ENCODE assay signal across 8 cellular contexts in genomic region chr12:22687677-22688076, GRCh38.
DNase-seq lines count a peak whose midpoint lies in the region; ATAC-seq and TF ChIP-seq lines count a peak whose summit lies in the region.

No MANE protein-coding gene starts in this region.

- TF ChIP-seq POLR2A in IMR-90 (IDR thresholded peaks at IDR 0.05; ENCODE audit: low read depth, low read length) (no peak), vagina (IDR thresholded peaks at IDR 0.05) (no peak)

- H3K79me1 ChIP-seq in IMR-90 (ENCODE audit: low read depth in 1 of 2, low read length in 2 of 2) = no peaks in the 10 kb centered on the region; a peak in 1 of 4 replicates

- POLR2A ChIA-PET in IMR-90 (lab: Charles Lee; ENCODE audit: unreplicated experiment) = interaction anchor here (0.6 kb wide), 1 partner anchor 160 kb away, joined by 3 read pairs; no protein-coding TSS in a partner anchor

- no peaks in the 10 kb centered on the region for H4K20me1 ChIP-seq in IMR-90 (ENCODE audit: insufficient read depth, low read length)

- no peak overlapping the region; the same call in 2 of the 3 replicates for H2BK15ac ChIP-seq in IMR-90 (ENCODE audit: low read depth, low read length)

- H3K4me2 ChIP-seq in IMR-90 (ENCODE audit: low read depth, low read length) = peak overlapping the region; percentile 61; the same call in 1 of the 2 replicates

- H3K4me1 ChIP-seq in IMR-90 (ENCODE audit: control insufficient read depth, insufficient read depth, low read length) (no peaks in the 10 kb centered on the region), vagina (no peaks in the 10 kb centered on the region)

- no peak overlapping the region for H2AK5ac ChIP-seq in IMR-90 (ENCODE audit: low read depth, low read length)

- H2BK120ac ChIP-seq in IMR-90 (ENCODE audit: low read depth, low read length) = no peak overlapping the region; the same call in 1 of the 2 replicates

- no peak overlapping the region for H3K27ac ChIP-seq in IMR-90 (ENCODE audit: insufficient read depth, low read length)
- no peak overlapping the region for H3K27ac ChIP-seq in vagina

- H3K9ac ChIP-seq in IMR-90 (ENCODE audit: low read depth, low read length) = no peak overlapping the region

- H3K56ac ChIP-seq in IMR-90 (ENCODE audit: extremely low read depth, insufficient read depth, low read length) = no peak overlapping the region

- TF ChIP-seq RAD21 in IMR-90 (IDR thresholded peaks at IDR 0.05; ENCODE audit: low read length) = no peak

- H3K23ac ChIP-seq in IMR-90 (ENCODE audit: low read depth, low read length) = peak overlapping the region; percentile 21; the same call in 1 of the 2 replicates

- CTCF ChIA-PET in IMR-90 (lab: Yijun Ruan, JAX) = no interaction called here

- ATAC-seq in GM21528 (IDR thresholded peaks at IDR 0.05; ENCODE audit: low FRiP score, unreplicated experiment) (peak; percentile 67), IMR-90 (ENCODE audit: low read depth) (peak; percentile 79)
- ATAC-seq in stimulated activated naive CD8-positive, alpha-beta T cell treated with anti-CD3 and anti-CD28 coated beads, Interleukin-15, Interleukin-2, amounts not matched to agents 100 U/mL and 50 U/mL, for 24 hours = peak; percentile 89

- BruUV-seq in IMR-90 (replicated peaks; lab: Mats Ljungman, UMichigan) = no TSS peak

- TF ChIP-seq CTCF in IMR-90 (conservative IDR thresholded peaks at IDR 0.05; ENCODE audit: low read depth, low read length) = no peak
- no peak for TF ChIP-seq CTCF in choroid plexus epithelial cell (conservative IDR thresholded peaks at IDR 0.05; ENCODE audit: low read depth, low read length)
- TF ChIP-seq CTCF in vagina (IDR thresholded peaks at IDR 0.05) = no peak

- H4K5ac ChIP-seq in IMR-90 (ENCODE audit: low read depth, low read length) = no peak overlapping the region

- H3K9me1 ChIP-seq in IMR-90 (ENCODE audit: insufficient read depth, low read length) = no peaks in the 10 kb centered on the region

- H2BK20ac ChIP-seq in IMR-90 (ENCODE audit: low read depth, low read length) = peak overlapping the region; percentile 62; the same call in 1 of the 2 replicates

- H4K91ac ChIP-seq in IMR-90 (ENCODE audit: insufficient read depth, low read depth, low read length) = no peak overlapping the region

- H3K18ac ChIP-seq in IMR-90 (ENCODE audit: low read depth, low read length) = peak overlapping the region; percentile 45; the same call in 1 of the 2 replicates

- H3K9me3 ChIP-seq in IMR-90 (ENCODE audit: control insufficient read depth, insufficient read depth, low read length) (no peaks in the 10 kb centered on the region; the same call in 1 of the 2 replicates), vagina (no peaks in the 10 kb centered on the region), MG63 (no peaks in the 10 kb centered on the region)

- WGBS in IMR-90 (ENCODE audit: extremely low coverage in 2 of 2, insufficient read length in 1 of 2), 2 experiments = no CpG with 5 or more reads among the region's 3 CpGs

- no peak overlapping the region for H4K8ac ChIP-seq in IMR-90 (ENCODE audit: low read depth in 2 of 2, low read length in 2 of 2)

- peaks cover 3% of the 10 kb centered on the region; the same call in 1 of the 2 replicates for H3K36me3 ChIP-seq in IMR-90 (ENCODE audit: control insufficient read depth, insufficient read depth, low read length)
- H3K36me3 ChIP-seq in vagina = no peaks in the 10 kb centered on the region
- peaks cover 8% of the 10 kb centered on the region; the same call in 1 of the 2 replicates for H3K36me3 ChIP-seq in MG63

- intact Hi-C loops in IMR-90 (cut with micrococcal nuclease) (loop anchor here (10.0 kb wide), 2 partner anchors 167 to 367 kb away; no protein-coding TSS in a partner anchor), vagina (cut with DNase I) (no loop called here)

- no peaks in the 10 kb centered on the region for H3K27me3 ChIP-seq in IMR-90 (ENCODE audit: control insufficient read depth, insufficient read depth, low read length)
- H3K27me3 ChIP-seq in vagina = no peaks in the 10 kb centered on the region
- no peaks in the 10 kb centered on the region for H3K27me3 ChIP-seq in MG63

- H2AFZ ChIP-seq in IMR-90 (replicated peaks; ENCODE audit: low read length, poor library complexity) = no peak overlapping the region

- peak overlapping the region; percentile 82 for H2BK5ac ChIP-seq in IMR-90 (ENCODE audit: low read depth, low read length, poor library complexity, severe bottlenecking)

- in situ Hi-C loops in IMR-90 (cut with MboI; ENCODE audit: low sequenced_read_pairs) = no loop called here

- dilution Hi-C loops in IMR-90 (cut with HindIII; ENCODE audit: low sequenced_read_pairs, unreplicated experiment) = no loop called here

- no peak overlapping the region for H3K14ac ChIP-seq in IMR-90 (replicated peaks; ENCODE audit: low read depth, low read length)

- H3K4ac ChIP-seq in IMR-90 (ENCODE audit: low read depth, low read length) = peak overlapping the region; percentile 52; the same call in 1 of the 2 replicates

- DNase-seq in GM04503 (ENCODE audit: low read depth) (peak; percentile 42), IMR-90 (peak; percentile 77), choroid plexus epithelial cell (ENCODE audit: low read depth) (peak; percentile 83), vagina (ENCODE audit: extremely low spot score in 2 of 2) (no peak), MG63 (no peak), NCI-H526 (lab: John Stamatoyannopoulos, UW) (no peak)
- DNase-seq in stimulated activated naive CD8-positive, alpha-beta T cell treated with anti-CD3 and anti-CD28 coated beads, Interleukin-15, Interleukin-2, amounts not matched to agents 100 U/mL and 50 U/mL, for 24 hours = no peak

- H3K4me3 ChIP-seq in IMR-90 (ENCODE audit: insufficient read depth, low read depth, low read length) (no peak overlapping the region), choroid plexus epithelial cell (ENCODE audit: low read depth, low read length) (no peak overlapping the region), vagina (no peak overlapping the region), MG63 (no peak overlapping the region)

- no peak overlapping the region for H2AK9ac ChIP-seq in IMR-90 (replicated peaks; ENCODE audit: low read depth, low read length, poor library complexity)

TF ChIP-seq in IMR-90, 13 proteins besides CTCF, POLR2A, EP300 and RAD21:
- no peak for TF ChIP-seq RCOR1 (IDR thresholded peaks at IDR 0.05; ENCODE audit: insufficient replicate concordance, low read length)
- TF ChIP-seq USF2 (IDR thresholded peaks at IDR 0.05; ENCODE audit: low read depth, low read length) = no peak

Comparison
In these comparisons a context has a peak if more than half of its experiments do, and no peak if none do; other contexts are left out.
1. DNase-seq: peak in GM04503 (single experiment), IMR-90 (single experiment) and choroid plexus epithelial cell (single experiment); none in stimulated activated naive CD8-positive, alpha-beta T cell treated with anti-CD3 and anti-CD28 coated beads, Interleukin-15, Interleukin-2, amounts not matched to agents 100 U/mL and 50 U/mL, for 24 hours (single experiment), vagina (0 of 2), MG63 (single experiment) and NCI-H526 (0 of 2).
2. Peak in every context shown above with its lines, with median percentiles within 50 percentile points of each other: ATAC-seq.